In the genomic region with DNA sequence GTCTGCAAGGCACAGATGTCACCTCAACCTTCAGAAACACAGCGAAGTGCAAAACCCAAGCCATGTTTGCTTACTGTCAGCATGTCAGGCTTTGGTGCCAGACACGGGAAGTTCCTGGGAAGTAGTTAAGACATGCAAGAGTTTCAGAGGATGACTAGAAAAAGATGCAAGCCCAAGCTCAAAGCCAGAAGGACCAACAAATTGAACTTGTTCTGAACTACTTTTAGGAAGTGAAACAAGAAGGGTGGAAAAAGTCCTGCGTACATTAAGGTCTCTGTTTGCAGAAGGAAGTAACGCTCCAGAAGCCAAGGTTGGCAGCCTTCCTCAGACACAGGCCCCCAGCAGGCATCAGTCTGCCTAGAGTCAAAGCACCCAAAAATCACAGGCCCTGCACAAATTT, we compare ENCODE assay signal across 9 cellular contexts. TPM values are rescaled to one million over a fixed set of nuclear protein-coding genes. Genes with fewer than 3 reads are reported as not detected.
A peak's percentile ranks its signal among the peaks of the same experiment; 100 is the strongest.
DNase-seq lines count a peak whose midpoint lies in the region; ATAC-seq, FAIRE-seq and TF ChIP-seq lines count a peak whose summit lies in the region.
"Had no signal": no experiment of that assay in that cellular context is flagged by ENCODE, and none has a peak within 500 bp of the region (broad histone marks: within the 10 kb centered on the region; RNA-seq: fewer than 3 reads in every experiment).

No MANE protein-coding gene starts in this region.

- no peaks in the 10 kb centered on the region for H3K27me3 ChIP-seq in small intestine (ENCODE audit: control insufficient read depth in 2 of 2, insufficient read depth in 2 of 2, low read length in 2 of 2)

- WGBS in small intestine, 3 donors: 28 to 32% (median 29%) methylated on average over 4 of the region's 4 CpGs

- H3K36me3 Mint-ChIP-seq in activated naive CD8-positive, alpha-beta T cell: no peaks in the 10 kb centered on the region
- H3K36me3 Mint-ChIP-seq in nephron progenitor cell (ENCODE audit: low read depth): peaks cover 7% of the 10 kb centered on the region

- peaks cover 52% of the 10 kb centered on the region for H3K4me1 Mint-ChIP-seq in activated naive CD8-positive, alpha-beta T cell (ENCODE audit: low read depth)
- peaks cover 26% of the 10 kb centered on the region for H3K4me1 Mint-ChIP-seq in nephron progenitor cell

- TF ChIP-seq CTCF in nephron progenitor cell (IDR thresholded peaks at IDR 0.05): no peak

- no peaks in the 10 kb centered on the region for H3K9me3 ChIP-seq in small intestine (ENCODE audit: control insufficient read depth, low read depth)

- no peak overlapping the region for H3K4me3 ChIP-seq in small intestine (ENCODE audit: low read depth in 1 of 2, low read length in 2 of 2)

- no peak for FAIRE-seq in small intestine (lab: Jason Lieb, UNC)

- H3K4me1 ChIP-seq in small intestine (ENCODE audit: control insufficient read depth in 2 of 2, insufficient read depth in 1 of 2, low read depth in 1 of 2, low read length in 1 of 2): peaks cover 4 to 20% of the 10 kb centered on the region in 2 donors

- DNase-seq in GF-D8 (lab: John Stamatoyannopoulos, UW) (peak; percentile 34), nephron progenitor cell (no peak), cerebellum (ENCODE audit: low spot score) (no peak), small intestine (no peak)
- DNase-seq: NCI-H2029 had no signal

- H3K27ac Mint-ChIP-seq in activated naive CD8-positive, alpha-beta T cell: peak overlapping the region; percentile 72
- no peak overlapping the region for H3K27ac Mint-ChIP-seq in nephron progenitor cell

- H3K9me3 Mint-ChIP-seq in activated naive CD8-positive, alpha-beta T cell (ENCODE audit: low read depth): no peaks in the 10 kb centered on the region
- no peaks in the 10 kb centered on the region for H3K9me3 Mint-ChIP-seq in nephron progenitor cell

- no peak for TF ChIP-seq POLR2A in GM18505 (IDR thresholded peaks at IDR 0.05; ENCODE audit: borderline replicate concordance, extremely low read depth, insufficient read depth, insufficient read length)

- no peaks in the 10 kb centered on the region for H3K27me3 Mint-ChIP-seq in activated naive CD8-positive, alpha-beta T cell
- no peaks in the 10 kb centered on the region for H3K27me3 Mint-ChIP-seq in nephron progenitor cell (ENCODE audit: low read depth, poor library complexity)

- peak overlapping the region; percentile 95 for H3K4me3 Mint-ChIP-seq in activated naive CD8-positive, alpha-beta T cell
- H3K4me3 Mint-ChIP-seq in nephron progenitor cell: peak overlapping the region; percentile 11

- peak overlapping the region in 1 of 2 donors; percentile 55 for H3K27ac ChIP-seq in small intestine (ENCODE audit: low read depth in 1 of 2, low read length in 1 of 2)

- no peaks in the 10 kb centered on the region for H3K36me3 ChIP-seq in small intestine (ENCODE audit: control insufficient read depth in 2 of 2, insufficient read depth in 2 of 2, low read length in 2 of 2)

- ATAC-seq in HG03159 (IDR thresholded peaks at IDR 0.05; ENCODE audit: unreplicated experiment): peak; percentile 47
- ATAC-seq in GM18505 (IDR thresholded peaks at IDR 0.05; ENCODE audit: unreplicated experiment): no peak
- no peak for ATAC-seq in HG02642 (IDR thresholded peaks at IDR 0.05; ENCODE audit: poor library complexity, unreplicated experiment)

RNA-seq across cellular contexts. Expression of a gene that starts 2.6 kb away (rescaled TPM):
- 35.4 TPM for total RNA-seq in cerebellum
- 10 to 100 TPM; 51.6 to 61.6 (median 55.0) TPM for polyA plus RNA-seq in small intestine

RNA-seq across cellular contexts. Expression of a gene that starts 52.6 kb away (rescaled TPM):
- not detected for total RNA-seq in cerebellum
- polyA plus RNA-seq in small intestine: under 1 TPM in 1 of 3 donors, not detected in 2; 0.04 TPM
